17 cellular contexts compared by ENCODE assay signal in genomic region chr13:95955719-95956118, GRCh38.
DNase-seq lines count a peak whose midpoint lies in the region; ATAC-seq, FAIRE-seq and TF ChIP-seq lines count a peak whose summit lies in the region.
"Had no signal": no experiment of that assay in that cellular context is flagged by ENCODE, and none has a peak within 500 bp of the region (broad histone marks: within the 10 kb centered on the region; RNA-seq: fewer than 3 reads in every experiment).

No MANE protein-coding gene starts in this region.

- H3K9me2 ChIP-seq in SU-DHL-6 (replicated peaks; ENCODE audit: insufficient read depth, low read length), result no peaks in the 10 kb centered on the region

- peaks cover 18% of the 10 kb centered on the region for H3K4me1 Mint-ChIP-seq in endodermal cell
- H3K4me1 Mint-ChIP-seq: CD4-positive, alpha-beta memory T cell had no signal

- H3K9me3 ChIP-seq in SU-DHL-6 (ENCODE audit: insufficient read depth, low read length) (0 out of 2 replicates have a peak, but pooled peaks cover 5% of the 10 kb centered on the region), GM12878 (replicated peaks; ENCODE audit: control insufficient read depth, insufficient read depth, low read length) (peaks cover 15% of the 10 kb centered on the region), endodermal cell (ENCODE audit: control insufficient read depth, low read length) (peaks cover 95% of the 10 kb centered on the region)
- H3K9me3 ChIP-seq: HAP-1 had no signal

- RAD21 ChIA-PET in GM12878 (lab: Charles Lee; ENCODE audit: unreplicated experiment), result no interaction called here

- SMC1A ChIA-PET in GM12878 (lab: Charles Lee; ENCODE audit: uncharacterized antibody, unreplicated experiment), result no interaction called here

- no peak for DNase-seq in GM12878 (ENCODE audit: low read depth, low spot score)
- DNase-seq in endodermal cell, result no peak
- no peak for DNase-seq in NCI-H2227 (lab: John Stamatoyannopoulos, UW; ENCODE audit: unreplicated experiment)
- DNase-seq in islet precursor cell, result no peak
- DNase-seq: C1 segment of cervical spinal cord; Calu3; CD4-positive, alpha-beta memory T cell; COR-L47; DMS53; DMS79 treated with DMSO at 0.1 percent for 48 hours; GF-D8; GM23248; HFFc6 had no signal

- no peak overlapping the region for H2AFZ ChIP-seq in SU-DHL-6 (ENCODE audit: low read depth, low read length, severe bottlenecking)
- no peak overlapping the region for H2AFZ ChIP-seq in GM12878 (ENCODE audit: control insufficient read depth, low read depth, low read length)
- H2AFZ ChIP-seq: GM23248 had no signal

- no peak for TF ChIP-seq RAD21 in GM12878 (IDR thresholded peaks at IDR 0.05; ENCODE audit: insufficient read depth, low read depth, low read length)

- CTCF ChIA-PET in GM12878 (lab: Yijun Ruan, JAX), result no interaction called here

- FAIRE-seq in GM12878 (lab: Jason Lieb, UNC), result peak; percentile 35
- FAIRE-seq: GM19239 had no signal

- H3K9ac ChIP-seq in SU-DHL-6 (ENCODE audit: low read length), result no peak overlapping the region
- no peak overlapping the region for H3K9ac ChIP-seq in GM12878 (ENCODE audit: control insufficient read depth, insufficient read depth, low read length)
- no peak overlapping the region for H3K9ac ChIP-seq in endodermal cell (ENCODE audit: extremely low read depth, low read length, poor library complexity, severe bottlenecking)
- H3K9ac ChIP-seq: GM23248 had no signal

- H3F3A ChIP-seq in SU-DHL-6 (ENCODE audit: insufficient read depth), result no peaks in the 10 kb centered on the region

- H3K36me3 ChIP-seq in SU-DHL-6 (ENCODE audit: low read length) (no peaks in the 10 kb centered on the region), GM12878 (ENCODE audit: control insufficient read depth in 2 of 2, insufficient read depth in 2 of 2, low read length in 1 of 2) (peaks cover 0 to 3% of the 10 kb centered on the region in 2 experiments; a peak in 1 of 4 replicates), endodermal cell (ENCODE audit: control insufficient read depth, insufficient read depth, low read length) (peaks cover 38% of the 10 kb centered on the region)

- H3K27me3 Mint-ChIP-seq in endodermal cell (ENCODE audit: insufficient read depth), result no peaks in the 10 kb centered on the region
- H3K27me3 Mint-ChIP-seq: CD4-positive, alpha-beta memory T cell had no signal

- H3K4me3 Mint-ChIP-seq in endodermal cell, result no peak overlapping the region
- H3K4me3 Mint-ChIP-seq: CD4-positive, alpha-beta memory T cell; HFFc6 had no signal

- H3K27ac Mint-ChIP-seq in endodermal cell, result no peak overlapping the region
- H3K27ac Mint-ChIP-seq: CD4-positive, alpha-beta memory T cell; HFFc6 had no signal

- peaks cover 80% of the 10 kb centered on the region for H3K9me3 Mint-ChIP-seq in endodermal cell

- H3K27ac ChIP-seq in SU-DHL-6 (ENCODE audit: low read depth, low read length) (no peak overlapping the region), GM12878 (ENCODE audit: control insufficient read depth, insufficient read depth) (no peak overlapping the region), endodermal cell (ENCODE audit: low read depth, low read length) (no peak overlapping the region)
- H3K27ac ChIP-seq: GM23248 had no signal

- no peak for TF ChIP-seq POLR2A in GM12878 (IDR thresholded peaks at IDR 0.05; ENCODE audit: low read depth, low read length)

- no peaks in the 10 kb centered on the region for H3K79me2 ChIP-seq in SU-DHL-6 (ENCODE audit: insufficient read depth, low read length)
- H3K79me2 ChIP-seq in GM12878 (ENCODE audit: control insufficient read depth, insufficient read depth, low read length), result no peaks in the 10 kb centered on the region

- no peak for TF ChIP-seq EP300 in GM12878 (IDR thresholded peaks at IDR 0.05; ENCODE audit: borderline replicate concordance in 1 of 2, control insufficient read depth in 1 of 2, low read depth in 2 of 2, low read length in 2 of 2)

- H3K4me3 ChIP-seq in SU-DHL-6 (ENCODE audit: insufficient read depth, low read length, poor library complexity, severe bottlenecking) (no peak overlapping the region), GM12878 (no peak overlapping the region), endodermal cell (ENCODE audit: low read length) (peak overlapping the region; percentile 66)
- H3K4me3 ChIP-seq: GM23248, HAP-1 had no signal

- H3K4me1 ChIP-seq in GM12878 (ENCODE audit: control insufficient read depth, insufficient read depth, low read length) (no peaks in the 10 kb centered on the region), endodermal cell (ENCODE audit: control insufficient read depth, insufficient read depth, low read length) (no peaks in the 10 kb centered on the region)

- intact Hi-C loops in GM12878 (cut with micrococcal nuclease; ENCODE audit: unreplicated experiment), result no loop called here

- TF ChIP-seq CTCF in SU-DHL-6 (IDR thresholded peaks at IDR 0.05; ENCODE audit: insufficient read depth, low read length, poor library complexity, severe bottlenecking) (no peak), GM12878 (IDR thresholded peaks at IDR 0.05 in 2 of 3, conservative IDR thresholded peaks at IDR 0.05 in 1 of 3; ENCODE audit: control insufficient read depth in 2 of 3, extremely low read depth in 1 of 3, insufficient read depth in 1 of 3, low read depth in 3 of 3, low read length in 3 of 3) (no peak), endodermal cell (conservative IDR thresholded peaks at IDR 0.05) (no peak)

- no peak for ATAC-seq in GM12878
- ATAC-seq in HG02623 (IDR thresholded peaks at IDR 0.05; ENCODE audit: unreplicated experiment), result no peak

- in situ Hi-C loops in GM12878 (cut with MboI), result no loop called here

- H3K4me2 ChIP-seq in SU-DHL-6 (ENCODE audit: low read depth, low read length, poor library complexity, severe bottlenecking) (peak overlapping the region; percentile 11), GM12878 (ENCODE audit: control insufficient read depth, insufficient read depth) (no peak overlapping the region)

- H4K20me1 ChIP-seq in SU-DHL-6 (ENCODE audit: low read depth, low read length), result no peaks in the 10 kb centered on the region
- H4K20me1 ChIP-seq in GM12878 (ENCODE audit: control insufficient read depth, insufficient read depth), result no peaks in the 10 kb centered on the region

- peaks cover 69% of the 10 kb centered on the region for H3K36me3 Mint-ChIP-seq in endodermal cell (ENCODE audit: low read depth)
- H3K36me3 Mint-ChIP-seq: CD4-positive, alpha-beta memory T cell had no signal

- 63% methylated on average over 3 of the region's 3 CpGs for WGBS in GM12878 (ENCODE audit: insufficient coverage, insufficient replicate concordance, low lambda C conversion rate, missing lambda C conversion rate)
- 97 to 100% methylated on average over 1 to 3 of the region's 3 CpGs for WGBS in endodermal cell (ENCODE audit: insufficient coverage in 1 of 2, insufficient read length in 1 of 2), 2 experiments

- BruUV-seq in GM12878 (replicated peaks; lab: Mats Ljungman, UMichigan), result no TSS peak

- POLR2A ChIA-PET in GM12878 (lab: Charles Lee), result no interaction called here

- H3K27me3 ChIP-seq in SU-DHL-6 (ENCODE audit: low read length) (no peaks in the 10 kb centered on the region), GM12878 (replicated peaks in 1 of 2; ENCODE audit: control insufficient read depth in 2 of 2, insufficient read depth in 2 of 2, low read length in 1 of 2) (no peaks in the 10 kb centered on the region), endodermal cell (ENCODE audit: control insufficient read depth, insufficient read depth, low read length, poor library complexity, severe bottlenecking) (no peaks in the 10 kb centered on the region)

TF ChIP-seq in GM12878, 131 proteins besides CTCF, POLR2A, EP300 and RAD21 (continues in another document):
- TF ChIP-seq E2F8 (IDR thresholded peaks at IDR 0.05; ENCODE audit: low read depth, partially characterized antibody), result no peak
- no peak for TF ChIP-seq IRF5 (IDR thresholded peaks at IDR 0.05; ENCODE audit: borderline replicate concordance)
- TF ChIP-seq BCL3 (IDR thresholded peaks at IDR 0.05; ENCODE audit: borderline replicate concordance, insufficient read depth, low read depth, low read length, poor library complexity, severe bottlenecking), result no peak
- TF ChIP-seq MTA3 (IDR thresholded peaks at IDR 0.05; ENCODE audit: borderline replicate concordance, low read length), result no peak
